In the genomic region with DNA sequence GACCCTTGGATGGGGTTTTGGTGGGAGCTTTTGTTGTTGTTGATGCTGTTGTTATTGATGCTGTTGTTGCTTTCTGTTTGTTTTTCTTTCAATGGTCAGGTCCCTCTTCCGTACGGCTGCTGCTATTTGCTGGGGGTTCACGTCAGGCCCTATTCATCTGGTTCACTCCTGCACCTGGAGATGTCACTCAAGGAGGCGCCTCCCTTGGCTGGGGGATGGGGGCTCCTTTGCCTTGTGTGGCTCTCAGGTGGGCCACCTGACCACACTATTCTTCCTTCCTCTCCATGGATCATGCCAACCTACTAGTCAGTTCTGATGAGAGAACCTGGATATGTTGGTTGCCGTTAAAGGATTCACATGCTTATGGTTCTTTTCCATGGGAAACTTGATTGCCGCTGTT, we compare ENCODE assay signal across 28 cellular contexts.
"Had no signal": no experiment of that assay in that cellular context is flagged by ENCODE, and none has a peak within 500 bp of the region (broad histone marks: within the 10 kb centered on the region; RNA-seq: fewer than 3 reads in every experiment).

No MANE protein-coding gene starts in this region.

- H3K27ac ChIP-seq: stomach, suprapubic skin, testis, thoracic aorta, thyroid gland, tibial artery, tibial nerve, transverse colon, upper lobe of left lung, upper lobe of right lung, uterus, vagina had no signal

- H3K27ac Mint-ChIP-seq: stimulated activated effector memory CD8-positive, alpha-beta T cell treated with anti-CD3 and anti-CD28 coated beads, Interleukin-12 subunit alpha, Interleukin-12 subunit beta, amount 100 ng/mL, for 72 hours; stimulated activated memory B cell treated with anti-CD40 and anti-IgM and Interleukin-4, amounts not matched to agents 10 μg/mL and 1 μg/mL and 100 μg/mL, for 72 hours; stimulated activated naive B cell treated with anti-CD40 and anti-IgM and Interleukin-4, amounts not matched to agents 10 μg/mL and 1 μg/mL and 100 μg/mL, for 72 hours; stimulated activated naive CD8-positive, alpha-beta T cell treated with anti-CD3 and anti-CD28 coated beads, Interleukin-15, amount 100 ng/mL, for 72 hours; stimulated activated naive CD8-positive, alpha-beta T cell treated with anti-CD3 and anti-CD28 coated beads, Interleukin-15, Interleukin-2, amounts not matched to agents 100 ng/mL and 50 ng/mL, for 24 hours; type B pancreatic cell had no signal

- DNase-seq: stimulated activated CD4-positive, alpha-beta T cell treated with anti-CD3 and anti-CD28 coated beads, Interleukin-2, amount 100 ng/mL, for 48 hours; stimulated activated CD4-positive, alpha-beta T cell treated with anti-CD3 and anti-CD28 coated beads, Interleukin-4, amount 100 ng/mL, for 1 hour; stimulated activated CD4-positive, alpha-beta T cell treated with anti-CD3 and anti-CD28 coated beads, Interleukin-4, amount 100 ng/mL, for 24 hours; stimulated activated CD4-positive, alpha-beta T cell treated with anti-CD3 and anti-CD28 coated beads, Interleukin-4, amount 100 ng/mL, for 4 hours; stimulated activated CD8-positive, alpha-beta memory T cell treated with anti-CD3 and anti-CD28 coated beads, Interleukin-4, amount 100 ng/mL, for 48 hours; stimulated activated naive B cell treated with anti-CD40 and anti-IgM and Interleukin-4, amounts not matched to agents 10 μg/mL and 1 μg/mL and 100 μg/mL, for 72 hours; stimulated activated naive CD4-positive, alpha-beta T cell; stimulated activated naive CD4-positive, alpha-beta T cell treated with Interleukin-2 at 50 U/mL for 16 hours; stimulated activated naive CD8-positive, alpha-beta T cell treated with anti-CD3 and anti-CD28 coated beads, Interleukin-15, amount 100 ng/mL, for 72 hours; stimulated activated naive CD8-positive, alpha-beta T cell treated with anti-CD3 and anti-CD28 coated beads, Interleukin-15, Interleukin-2, amounts not matched to agents 100 U/mL and 50 U/mL, for 24 hours; stomach; substantia nigra; testis; thyroid gland; tibial artery; transverse colon; trophoblast cell; upper lobe of left lung; upper lobe of right lung; uterus had no signal

- H3K27me3 Mint-ChIP-seq: stimulated activated memory B cell treated with anti-CD40 and anti-IgM and Interleukin-4, amounts not matched to agents 10 μg/mL and 1 μg/mL and 100 μg/mL, for 72 hours; stimulated activated naive CD8-positive, alpha-beta T cell treated with anti-CD3 and anti-CD28 coated beads, Interleukin-15, amount 100 ng/mL, for 72 hours; stimulated activated naive CD8-positive, alpha-beta T cell treated with anti-CD3 and anti-CD28 coated beads, Interleukin-15, Interleukin-2, amounts not matched to agents 100 ng/mL and 50 ng/mL, for 24 hours; type B pancreatic cell had no signal

- ATAC-seq: stimulated activated effector memory CD8-positive, alpha-beta T cell treated with anti-CD3 and anti-CD28 coated beads, Interleukin-12 subunit alpha, Interleukin-12 subunit beta, amount 100 ng/mL, for 72 hours; stimulated activated memory B cell treated with anti-CD40 and anti-IgM and Interleukin-4, amounts not matched to agents 10 μg/mL and 1 μg/mL and 100 μg/mL, for 72 hours; stimulated activated naive B cell treated with anti-CD40 and anti-IgM and Interleukin-4, amounts not matched to agents 10 μg/mL and 1 μg/mL and 100 μg/mL, for 72 hours; stimulated activated naive CD8-positive, alpha-beta T cell treated with anti-CD3 and anti-CD28 coated beads, Interleukin-15, amount 100 ng/mL, for 72 hours; stimulated activated naive CD8-positive, alpha-beta T cell treated with anti-CD3 and anti-CD28 coated beads, Interleukin-15, Interleukin-2, amounts not matched to agents 100 U/mL and 50 U/mL, for 24 hours; upper lobe of right lung had no signal

- H3K4me3 ChIP-seq: stomach, suprapubic skin, testis, thoracic aorta, thyroid gland, tibial artery, tibial nerve, transverse colon, upper lobe of left lung, upper lobe of right lung, uterus, vagina had no signal

- H3K4me1 ChIP-seq: stomach, suprapubic skin, testis, thyroid gland, tibial artery, tibial nerve, transverse colon, upper lobe of left lung, upper lobe of right lung, uterus, vagina had no signal

- H3K4me3 Mint-ChIP-seq: stimulated activated effector memory CD8-positive, alpha-beta T cell treated with anti-CD3 and anti-CD28 coated beads, Interleukin-12 subunit alpha, Interleukin-12 subunit beta, amount 100 ng/mL, for 72 hours; stimulated activated memory B cell treated with anti-CD40 and anti-IgM and Interleukin-4, amounts not matched to agents 10 μg/mL and 1 μg/mL and 100 μg/mL, for 72 hours; stimulated activated naive B cell treated with anti-CD40 and anti-IgM and Interleukin-4, amounts not matched to agents 10 μg/mL and 1 μg/mL and 100 μg/mL, for 72 hours; stimulated activated naive CD8-positive, alpha-beta T cell treated with anti-CD3 and anti-CD28 coated beads, Interleukin-15, amount 100 ng/mL, for 72 hours; stimulated activated naive CD8-positive, alpha-beta T cell treated with anti-CD3 and anti-CD28 coated beads, Interleukin-15, Interleukin-2, amounts not matched to agents 100 ng/mL and 50 ng/mL, for 24 hours; type B pancreatic cell had no signal

- H3K36me3 Mint-ChIP-seq: stimulated activated effector memory CD8-positive, alpha-beta T cell treated with anti-CD3 and anti-CD28 coated beads, Interleukin-12 subunit alpha, Interleukin-12 subunit beta, amount 100 ng/mL, for 72 hours; stimulated activated memory B cell treated with anti-CD40 and anti-IgM and Interleukin-4, amounts not matched to agents 10 μg/mL and 1 μg/mL and 100 μg/mL, for 72 hours; type B pancreatic cell had no signal

- H3K36me3 ChIP-seq: stomach, suprapubic skin, thoracic aorta, thyroid gland, tibial artery, tibial nerve, transverse colon, upper lobe of left lung, upper lobe of right lung, uterus, vagina had no signal

- H3K27me3 ChIP-seq: stomach, suprapubic skin, testis, thyroid gland, tibial artery, tibial nerve, transverse colon, upper lobe of left lung, upper lobe of right lung, uterus, vagina had no signal

- H3K9me3 Mint-ChIP-seq: stimulated activated effector memory CD8-positive, alpha-beta T cell treated with anti-CD3 and anti-CD28 coated beads, Interleukin-12 subunit alpha, Interleukin-12 subunit beta, amount 100 ng/mL, for 72 hours; stimulated activated memory B cell treated with anti-CD40 and anti-IgM and Interleukin-4, amounts not matched to agents 10 μg/mL and 1 μg/mL and 100 μg/mL, for 72 hours; stimulated activated naive CD8-positive, alpha-beta T cell treated with anti-CD3 and anti-CD28 coated beads, Interleukin-15, amount 100 ng/mL, for 72 hours; stimulated activated naive CD8-positive, alpha-beta T cell treated with anti-CD3 and anti-CD28 coated beads, Interleukin-15, Interleukin-2, amounts not matched to agents 100 ng/mL and 50 ng/mL, for 24 hours had no signal

- H3K4me1 Mint-ChIP-seq: stimulated activated effector memory CD8-positive, alpha-beta T cell treated with anti-CD3 and anti-CD28 coated beads, Interleukin-12 subunit alpha, Interleukin-12 subunit beta, amount 100 ng/mL, for 72 hours; stimulated activated memory B cell treated with anti-CD40 and anti-IgM and Interleukin-4, amounts not matched to agents 10 μg/mL and 1 μg/mL and 100 μg/mL, for 72 hours; stimulated activated naive B cell treated with anti-CD40 and anti-IgM and Interleukin-4, amounts not matched to agents 10 μg/mL and 1 μg/mL and 100 μg/mL, for 72 hours; stimulated activated naive CD8-positive, alpha-beta T cell treated with anti-CD3 and anti-CD28 coated beads, Interleukin-15, amount 100 ng/mL, for 72 hours had no signal

- H3K9me3 ChIP-seq: suprapubic skin, testis, thoracic aorta, thyroid gland, transverse colon, upper lobe of left lung, upper lobe of right lung, uterus, vagina had no signal
